ENCODE assay signal across 9 cellular contexts in genomic region chr5:69370335-69370734, GRCh38. TPM values are rescaled to one million over a fixed set of nuclear protein-coding genes. Genes with fewer than 3 reads are reported as not detected.
DNase-seq lines count a peak whose midpoint lies in the region; TF ChIP-seq lines count a peak whose summit lies in the region.
"Not testable (repeated sequence)": the region's sequence is repeated elsewhere in the genome, so short reads cannot be mapped to it uniquely, and the experiment has no call there.
"Had no signal": no experiment of that assay in that cellular context is flagged by ENCODE, and none has a peak within 500 bp of the region (broad histone marks: within the 10 kb centered on the region; RNA-seq: fewer than 3 reads in every experiment).

No MANE protein-coding gene starts in this region.

- not testable (repeated sequence) for H3K9me3 Mint-ChIP-seq in HFFc6; activated naive CD4-positive, alpha-beta T cell treated with anti-CD3 and anti-CD28 coated beads, Interleukin-2, amount 50 U/mL, for 24 hours

- DNase-seq in BJ (ENCODE audit: low read depth); HFFc6; SJSA1 (ENCODE audit: low read depth in 1 of 2, low spot score in 2 of 2): not testable (repeated sequence)
- DNase-seq in iris pigment epithelial cell (ENCODE audit: low read depth) = peak; percentile 12

- H3K4me3 ChIP-seq in BJ (ENCODE audit: low read depth, low read length) (peak overlapping the region; percentile 90), SJSA1 (peak overlapping the region; percentile 89), endocrine pancreas (ENCODE audit: control insufficient read depth, insufficient read depth, low read length) (peak overlapping the region; percentile 91), neuron (ENCODE audit: low read length) (peak overlapping the region; percentile 88), stomach smooth muscle (ENCODE audit: low read length in 2 of 2) (peak overlapping the region; percentile 94)

- H3K36me3 Mint-ChIP-seq in HFFc6 (ENCODE audit: low read depth) = peaks cover 20% of the 10 kb centered on the region
- not testable (repeated sequence) for H3K36me3 Mint-ChIP-seq in activated naive CD4-positive, alpha-beta T cell treated with anti-CD3 and anti-CD28 coated beads, Interleukin-2, amount 50 U/mL, for 24 hours

- H3K27ac ChIP-seq in SJSA1; stomach smooth muscle (ENCODE audit: low read length): not testable (repeated sequence)

- H3K27me3 ChIP-seq in BJ (ENCODE audit: control insufficient read depth, insufficient read depth, low read length); SJSA1 (replicated peaks); endocrine pancreas (ENCODE audit: control insufficient read depth, insufficient read depth, low read length); neuron (ENCODE audit: insufficient read depth, low read length); stomach smooth muscle (ENCODE audit: control insufficient read depth in 1 of 2, insufficient read depth in 2 of 2, low read length in 2 of 2): not testable (repeated sequence)

- peak overlapping the region; percentile 98 for H3K27ac Mint-ChIP-seq in HFFc6
- H3K27ac Mint-ChIP-seq in activated naive CD4-positive, alpha-beta T cell treated with anti-CD3 and anti-CD28 coated beads, Interleukin-2, amount 50 U/mL, for 24 hours = peak overlapping the region; percentile 99

- H3K9ac ChIP-seq in endocrine pancreas (ENCODE audit: control insufficient read depth, insufficient read depth, low read length) (peak overlapping the region; percentile 85), stomach smooth muscle (ENCODE audit: low read length in 2 of 2) (peak overlapping the region; percentile 97 to 99)

- H3K36me3 ChIP-seq in BJ (ENCODE audit: control insufficient read depth, insufficient read depth, low read length); endocrine pancreas (ENCODE audit: control insufficient read depth, insufficient read depth, low read length); stomach smooth muscle (ENCODE audit: control insufficient read depth in 2 of 2, insufficient read depth in 2 of 2, low read length in 2 of 2): not testable (repeated sequence)
- H3K36me3 ChIP-seq in SJSA1 (peaks cover 53% of the 10 kb centered on the region), neuron (ENCODE audit: insufficient read depth, low read length) (peaks cover 34% of the 10 kb centered on the region)

- not testable (repeated sequence) for TF ChIP-seq CTCF in BJ (IDR thresholded peaks at IDR 0.05; ENCODE audit: insufficient read depth, low read depth, low read length); HFFc6 (IDR thresholded peaks at IDR 0.05)

- not testable (repeated sequence) for H3K9me3 ChIP-seq in SJSA1 (replicated peaks); endocrine pancreas (ENCODE audit: control insufficient read depth, low read length); neuron (ENCODE audit: low read length); stomach smooth muscle (ENCODE audit: control insufficient read depth in 2 of 2, low read length in 2 of 2)

- peaks cover 13% of the 10 kb centered on the region for H3K4me1 ChIP-seq in SJSA1 (replicated peaks)
- peaks cover 22% of the 10 kb centered on the region for H3K4me1 ChIP-seq in endocrine pancreas (ENCODE audit: control insufficient read depth, insufficient read depth, low read length)
- peaks cover 22% of the 10 kb centered on the region for H3K4me1 ChIP-seq in neuron (ENCODE audit: insufficient read depth, low read length)
- H3K4me1 ChIP-seq in stomach smooth muscle (ENCODE audit: control insufficient read depth, insufficient read depth, low read length) = peaks cover 14% of the 10 kb centered on the region

- peaks cover 35% of the 10 kb centered on the region for H3K4me1 Mint-ChIP-seq in HFFc6 (ENCODE audit: low read depth)
- peaks cover 46% of the 10 kb centered on the region for H3K4me1 Mint-ChIP-seq in activated naive CD4-positive, alpha-beta T cell treated with anti-CD3 and anti-CD28 coated beads, Interleukin-2, amount 50 U/mL, for 24 hours

- H3K4me3 Mint-ChIP-seq in HFFc6 = peak overlapping the region; percentile 98
- H3K4me3 Mint-ChIP-seq in activated naive CD4-positive, alpha-beta T cell treated with anti-CD3 and anti-CD28 coated beads, Interleukin-2, amount 50 U/mL, for 24 hours = peak overlapping the region; percentile 93

- POLR2A ChIA-PET in BJ (lab: Charles Lee) = interaction anchor here (0.6 kb wide), 1 partner anchor 150 kb away, joined by 3 read pairs; no protein-coding TSS in a partner anchor

- CTCF ChIA-PET in BJ (lab: Yijun Ruan, JAX) = not testable (repeated sequence)

- H2AFZ ChIP-seq in neuron (ENCODE audit: low read depth, low read length) = peak overlapping the region; percentile 24

- not testable (repeated sequence) for H3K27me3 Mint-ChIP-seq in HFFc6 (ENCODE audit: insufficient read depth); activated naive CD4-positive, alpha-beta T cell treated with anti-CD3 and anti-CD28 coated beads, Interleukin-2, amount 50 U/mL, for 24 hours

RNA-seq across cellular contexts. Expression of gene RAD17, which starts 0.7 kb away (rescaled TPM):
- polyA plus RNA-seq in BJ (2011; rRNA removed) = 18.0 and 23.2 TPM in 2 replicates
- polyA minus RNA-seq in BJ (2011; rRNA and poly(A)+ RNA removed) = 13.5 and 18.3 TPM in 2 replicates
- 10 to 100 TPM; 17.3 to 22.2 (median 19.1) TPM for total RNA-seq in HFFc6 (2021; fragmentation: NEBNext Ultra II Directional; extraction: Animal tissue kit (Norgen Biotek cat#: 25700))
- total RNA-seq in SJSA1 (2014; rRNA removed; shearing (Covaris generic)) = 27.3 and 30.0 TPM in 2 replicates

RNA-seq across cellular contexts. Expression of gene AK6, which starts 1.0 kb away (rescaled TPM):
- 11.6 and 39.9 TPM in 2 replicates for polyA plus RNA-seq in BJ (2011; rRNA removed)
- 2.2 and 5.6 TPM in 2 replicates for polyA minus RNA-seq in BJ (2011; rRNA and poly(A)+ RNA removed)
- total RNA-seq in HFFc6 (2021; fragmentation: NEBNext Ultra II Directional; extraction: Animal tissue kit (Norgen Biotek cat#: 25700)) = 10 to 100 TPM; 35.8 to 51.3 (median 43.7) TPM
- total RNA-seq in SJSA1 (2014; rRNA removed; shearing (Covaris generic)) = 65.2 and 65.3 TPM in 2 replicates

RNA-seq across cellular contexts. Expression of gene TAF9, which starts 1.0 kb away (rescaled TPM):
- polyA plus RNA-seq in BJ (2011; rRNA removed) = 76.4 and 140 TPM in 2 replicates
- polyA minus RNA-seq in BJ (2011; rRNA and poly(A)+ RNA removed) = 20.5 and 24.8 TPM in 2 replicates
- total RNA-seq in HFFc6 (2021; fragmentation: NEBNext Ultra II Directional; extraction: Animal tissue kit (Norgen Biotek cat#: 25700)) = 100 to 1,000 TPM in 1 of 6 experiments, 10 to 100 TPM in 5; 81.0 to 110 (median 97.5) TPM
- total RNA-seq in SJSA1 (2014; rRNA removed; shearing (Covaris generic)) = 114 and 118 TPM in 2 replicates

RNA-seq across cellular contexts. Expression of gene CCDC125, which starts 37.7 kb away (rescaled TPM):
- polyA plus RNA-seq in BJ (2011; rRNA removed) = 1.8 and 3.1 TPM in 2 replicates
- 1.4 and 2.0 TPM in 2 replicates for polyA minus RNA-seq in BJ (2011; rRNA and poly(A)+ RNA removed)
- 1 to 10 TPM; 2.7 to 3.8 (median 3.1) TPM for total RNA-seq in HFFc6 (2021; fragmentation: NEBNext Ultra II Directional; extraction: Animal tissue kit (Norgen Biotek cat#: 25700))
- total RNA-seq in SJSA1 (2014; rRNA removed; shearing (Covaris generic)) = 2.4 and 4.4 TPM in 2 replicates

RNA-seq across cellular contexts. Expression of gene MARVELD2, which starts 44.6 kb away (rescaled TPM):
- 0.88 and 1.3 TPM in 2 replicates for polyA plus RNA-seq in BJ (2011; rRNA removed)
- polyA minus RNA-seq in BJ (2011; rRNA and poly(A)+ RNA removed) = 0.93 and 2.4 TPM in 2 replicates
- total RNA-seq in HFFc6 (2021; fragmentation: NEBNext Ultra II Directional; extraction: Animal tissue kit (Norgen Biotek cat#: 25700)) = under 1 TPM in 1 of 6 experiments, not detected in 5; 0.16 TPM
- total RNA-seq in SJSA1 (2014; rRNA removed; shearing (Covaris generic)) = 0.13 and 0.16 TPM in 2 replicates
- total RNA-seq: SK-MEL-5 had no signal
